In genomic region chr1:197919523-197920301, GRCh38 we compare ENCODE assay signal across 1 cellular context.
TF ChIP-seq lines count a peak whose summit lies in the region.

No MANE protein-coding gene starts in this region.

TF ChIP-seq in SK-N-SH treated with all-trans-retinoic acid at 6 μM for 48 hours, 23 proteins besides CTCF, POLR2A, EP300 and RAD21 (continued from another document):
- TF ChIP-seq, protein P1, sequence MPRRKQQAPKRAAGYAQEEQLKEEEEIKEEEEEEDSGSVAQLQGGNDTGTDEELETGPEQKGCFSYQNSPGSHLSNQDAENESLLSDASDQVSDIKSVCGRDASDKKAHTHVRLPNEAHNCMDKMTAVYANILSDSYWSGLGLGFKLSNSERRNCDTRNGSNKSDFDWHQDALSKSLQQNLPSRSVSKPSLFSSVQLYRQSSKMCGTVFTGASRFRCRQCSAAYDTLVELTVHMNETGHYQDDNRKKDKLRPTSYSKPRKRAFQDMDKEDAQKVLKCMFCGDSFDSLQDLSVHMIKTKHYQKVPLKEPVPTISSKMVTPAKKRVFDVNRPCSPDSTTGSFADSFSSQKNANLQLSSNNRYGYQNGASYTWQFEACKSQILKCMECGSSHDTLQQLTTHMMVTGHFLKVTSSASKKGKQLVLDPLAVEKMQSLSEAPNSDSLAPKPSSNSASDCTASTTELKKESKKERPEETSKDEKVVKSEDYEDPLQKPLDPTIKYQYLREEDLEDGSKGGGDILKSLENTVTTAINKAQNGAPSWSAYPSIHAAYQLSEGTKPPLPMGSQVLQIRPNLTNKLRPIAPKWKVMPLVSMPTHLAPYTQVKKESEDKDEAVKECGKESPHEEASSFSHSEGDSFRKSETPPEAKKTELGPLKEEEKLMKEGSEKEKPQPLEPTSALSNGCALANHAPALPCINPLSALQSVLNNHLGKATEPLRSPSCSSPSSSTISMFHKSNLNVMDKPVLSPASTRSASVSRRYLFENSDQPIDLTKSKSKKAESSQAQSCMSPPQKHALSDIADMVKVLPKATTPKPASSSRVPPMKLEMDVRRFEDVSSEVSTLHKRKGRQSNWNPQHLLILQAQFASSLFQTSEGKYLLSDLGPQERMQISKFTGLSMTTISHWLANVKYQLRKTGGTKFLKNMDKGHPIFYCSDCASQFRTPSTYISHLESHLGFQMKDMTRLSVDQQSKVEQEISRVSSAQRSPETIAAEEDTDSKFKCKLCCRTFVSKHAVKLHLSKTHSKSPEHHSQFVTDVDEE (CRISPR knock-in tag; IDR thresholded peaks at IDR 0.05), result no peak
- TF ChIP-seq ZC3H10 (CRISPR knock-in tag; IDR thresholded peaks at IDR 0.05), result no peak
- no peak for TF ChIP-seq ZNF8 (CRISPR knock-in tag; IDR thresholded peaks at IDR 0.05)
- TF ChIP-seq TCF4 (CRISPR knock-in tag; IDR thresholded peaks at IDR 0.05; ENCODE audit: borderline replicate concordance), result no peak
- no peak for TF ChIP-seq PPARA (CRISPR knock-in tag; IDR thresholded peaks at IDR 0.05; ENCODE audit: borderline replicate concordance)
- TF ChIP-seq ISL1 (CRISPR knock-in tag; IDR thresholded peaks at IDR 0.05), result no peak
- no peak for TF ChIP-seq ARNTL (CRISPR knock-in tag; IDR thresholded peaks at IDR 0.05; ENCODE audit: borderline replicate concordance, low read depth)
- TF ChIP-seq ZFP3 (CRISPR knock-in tag; IDR thresholded peaks at IDR 0.05), result no peak
- TF ChIP-seq PATZ1 (CRISPR knock-in tag; IDR thresholded peaks at IDR 0.05; ENCODE audit: borderline replicate concordance), result no peak
- TF ChIP-seq, protein P2, sequence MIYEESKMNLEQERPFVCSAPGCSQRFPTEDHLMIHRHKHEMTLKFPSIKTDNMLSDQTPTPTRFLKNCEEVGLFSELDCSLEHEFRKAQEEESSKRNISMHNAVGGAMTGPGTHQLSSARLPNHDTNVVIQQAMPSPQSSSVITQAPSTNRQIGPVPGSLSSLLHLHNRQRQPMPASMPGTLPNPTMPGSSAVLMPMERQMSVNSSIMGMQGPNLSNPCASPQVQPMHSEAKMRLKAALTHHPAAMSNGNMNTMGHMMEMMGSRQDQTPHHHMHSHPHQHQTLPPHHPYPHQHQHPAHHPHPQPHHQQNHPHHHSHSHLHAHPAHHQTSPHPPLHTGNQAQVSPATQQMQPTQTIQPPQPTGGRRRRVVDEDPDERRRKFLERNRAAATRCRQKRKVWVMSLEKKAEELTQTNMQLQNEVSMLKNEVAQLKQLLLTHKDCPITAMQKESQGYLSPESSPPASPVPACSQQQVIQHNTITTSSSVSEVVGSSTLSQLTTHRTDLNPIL (CRISPR knock-in tag; IDR thresholded peaks at IDR 0.05; ENCODE audit: low read depth), result no peak
- TF ChIP-seq CSDC2 (CRISPR knock-in tag; IDR thresholded peaks at IDR 0.05), result no peak
- TF ChIP-seq RARB (CRISPR knock-in tag; IDR thresholded peaks at IDR 0.05), result no peak
- TF ChIP-seq TOX (CRISPR knock-in tag; IDR thresholded peaks at IDR 0.05; ENCODE audit: borderline replicate concordance), result no peak
- TF ChIP-seq ZNF70 (CRISPR knock-in tag; IDR thresholded peaks at IDR 0.05), result no peak
